9 cellular contexts compared by ENCODE assay signal in the genomic region with DNA sequence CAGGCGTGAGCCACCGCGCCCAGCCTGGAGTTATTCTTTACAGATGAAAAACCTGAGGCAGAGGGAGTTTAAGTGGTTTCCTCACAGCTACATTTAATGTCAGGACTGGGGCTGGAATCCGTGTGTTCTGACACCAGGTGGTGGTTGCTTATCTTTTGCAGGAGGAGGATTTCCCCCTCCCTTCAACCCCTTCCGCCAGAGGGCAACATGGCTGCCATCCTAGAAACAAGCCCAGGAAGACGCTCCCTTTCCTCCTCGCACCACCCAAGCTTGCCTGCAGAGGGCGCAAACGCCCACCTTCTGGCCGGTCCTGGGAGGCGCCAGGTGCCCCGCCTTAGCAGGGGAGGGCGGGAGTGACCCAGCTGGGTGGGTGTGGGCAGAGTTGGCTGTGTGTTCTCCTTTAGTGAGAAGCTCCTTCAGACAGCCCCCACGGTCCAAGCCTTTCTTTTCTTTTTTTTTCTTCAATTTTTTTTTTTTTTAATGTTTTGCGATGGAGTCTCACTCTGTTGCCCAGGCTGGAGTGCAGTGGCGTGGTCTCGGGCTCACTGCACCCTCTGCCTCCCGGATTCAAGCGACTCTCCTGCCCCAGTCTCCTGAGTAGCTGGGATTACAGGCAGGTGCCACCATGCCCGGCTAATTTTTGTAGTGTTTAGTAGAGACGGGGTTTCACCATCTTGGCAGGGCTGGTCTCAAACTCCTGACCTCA. TPM values are rescaled to one million over a fixed set of nuclear protein-coding genes. Genes with fewer than 3 reads are reported as not detected.
DNase-seq lines count a peak whose midpoint lies in the region; ATAC-seq and TF ChIP-seq lines count a peak whose summit lies in the region.
"Had no signal": no experiment of that assay in that cellular context is flagged by ENCODE, and none has a peak within 500 bp of the region (broad histone marks: within the 10 kb centered on the region; RNA-seq: fewer than 3 reads in every experiment).

No MANE protein-coding gene starts in this region.

- no peaks in the 10 kb centered on the region for H3K9me3 ChIP-seq in HAP-1
- H3K9me3 ChIP-seq in upper lobe of left lung: no peaks in the 10 kb centered on the region

- no peak overlapping the region for H3K27ac ChIP-seq in upper lobe of left lung

- H3K27me3 ChIP-seq in HAP-1 (ENCODE audit: low read depth) (peaks cover 3% of the 10 kb centered on the region; the same call in 1 of the 2 replicates), upper lobe of left lung (no peaks in the 10 kb centered on the region)

- peaks cover 2% of the 10 kb centered on the region; the same call in 1 of the 2 replicates for H3K4me1 ChIP-seq in HAP-1
- peaks cover 0 to 8% (median 4%) of the 10 kb centered on the region in 4 donors for H3K4me1 ChIP-seq in upper lobe of left lung

- TF ChIP-seq EP300 in upper lobe of left lung (IDR thresholded peaks at IDR 0.05): no peak

- CTCF ChIA-PET in activated naive CD4-positive, alpha-beta T cell treated with anti-CD3 and anti-CD28 coated beads, Interleukin-2, amount 10 ng/mL, durations not matched to agents 7 days and 5 days (lab: Charles Lee): interaction anchor here (0.7 to 2.6 kb wide), 17 partner anchors 10 to 404 kb away, joined by 3 to 24 read pairs (median 4); a partner anchor contains a TSS

- H3K4me1 Mint-ChIP-seq in activated naive CD4-positive, alpha-beta T cell treated with anti-CD3 and anti-CD28 coated beads, Interleukin-2, amount 10 ng/mL, durations not matched to agents 7 days and 5 days: peaks cover 38% of the 10 kb centered on the region
- H3K4me1 Mint-ChIP-seq in glutamatergic neuron (ENCODE audit: low read depth, unreplicated experiment): peaks cover 8% of the 10 kb centered on the region

- peaks cover 2% of the 10 kb centered on the region for H3K9me3 Mint-ChIP-seq in activated naive CD4-positive, alpha-beta T cell treated with anti-CD3 and anti-CD28 coated beads, Interleukin-2, amount 10 ng/mL, durations not matched to agents 7 days and 5 days
- peaks cover 2% of the 10 kb centered on the region for H3K9me3 Mint-ChIP-seq in glutamatergic neuron (ENCODE audit: unreplicated experiment)
- H3K9me3 Mint-ChIP-seq: T-helper 1 cell treated with Interleukin-12 subunit alpha and Interleukin-12 subunit beta and Interleukin-4 antibody, amounts not matched to agents 30 μg/mL and 1 μg/mL, for 36 hours had no signal

- peak; percentile 90 to 94 for ATAC-seq in upper lobe of left lung (ENCODE audit: low FRiP score in 2 of 2)

- peak; percentile 87 for DNase-seq in COLO829 (ENCODE audit: low spot score)
- DNase-seq in HAP-1 (ENCODE audit: low spot score in 2 of 2): peak; percentile 79 to 96
- DNase-seq in NCI-H146 (lab: John Stamatoyannopoulos, UW): peak; percentile 96
- peak; percentile 63 for DNase-seq in SKM-1 treated with dmso at 0.1 percent for 144 hours (lab: John Stamatoyannopoulos, UW; ENCODE audit: unreplicated experiment)
- peak; percentile 94 for DNase-seq in activated naive CD4-positive, alpha-beta T cell treated with anti-CD3 and anti-CD28 coated beads, Interleukin-2, amount 10 ng/mL, durations not matched to agents 7 days and 5 days
- peak; percentile 97 for DNase-seq in glutamatergic neuron
- DNase-seq in pons (ENCODE audit: low spot score): peak; percentile 76
- peak; percentile 88 to 90 for DNase-seq in upper lobe of left lung

- H3K36me3 Mint-ChIP-seq in activated naive CD4-positive, alpha-beta T cell treated with anti-CD3 and anti-CD28 coated beads, Interleukin-2, amount 10 ng/mL, durations not matched to agents 7 days and 5 days: no peaks in the 10 kb centered on the region
- no peaks in the 10 kb centered on the region for H3K36me3 Mint-ChIP-seq in glutamatergic neuron (ENCODE audit: unreplicated experiment)

- 31 to 41% methylated on average over 16 to 20 of the region's 21 CpGs for WGBS in upper lobe of left lung, 2 donors

- no peak for TF ChIP-seq POLR2A in upper lobe of left lung (IDR thresholded peaks at IDR 0.05)

- H3K27me3 Mint-ChIP-seq in activated naive CD4-positive, alpha-beta T cell treated with anti-CD3 and anti-CD28 coated beads, Interleukin-2, amount 10 ng/mL, durations not matched to agents 7 days and 5 days: peaks cover 61% of the 10 kb centered on the region
- H3K27me3 Mint-ChIP-seq in glutamatergic neuron (ENCODE audit: unreplicated experiment): peaks cover 5% of the 10 kb centered on the region

- H3K36me3 ChIP-seq in HAP-1 (replicated peaks) (no peaks in the 10 kb centered on the region), upper lobe of left lung (no peaks in the 10 kb centered on the region)

- H3K4me3 ChIP-seq in HAP-1 (no peak overlapping the region), upper lobe of left lung (no peak overlapping the region)

- TF ChIP-seq CTCF in glutamatergic neuron (IDR thresholded peaks at IDR 0.05; ENCODE audit: partially characterized antibody, unreplicated experiment) (peak; percentile 91), upper lobe of left lung (IDR thresholded peaks at IDR 0.05) (peak; percentile 40 to 85 (median 76))

- no peak overlapping the region for H3K27ac Mint-ChIP-seq in activated naive CD4-positive, alpha-beta T cell treated with anti-CD3 and anti-CD28 coated beads, Interleukin-2, amount 10 ng/mL, durations not matched to agents 7 days and 5 days
- H3K27ac Mint-ChIP-seq in glutamatergic neuron (ENCODE audit: unreplicated experiment): no peak overlapping the region
- H3K27ac Mint-ChIP-seq: T-helper 1 cell treated with Interleukin-12 subunit alpha and Interleukin-12 subunit beta and Interleukin-4 antibody, amounts not matched to agents 30 μg/mL and 1 μg/mL, for 36 hours had no signal

- no peak overlapping the region for H3K4me3 Mint-ChIP-seq in activated naive CD4-positive, alpha-beta T cell treated with anti-CD3 and anti-CD28 coated beads, Interleukin-2, amount 10 ng/mL, durations not matched to agents 7 days and 5 days
- H3K4me3 Mint-ChIP-seq in glutamatergic neuron (ENCODE audit: unreplicated experiment): no peak overlapping the region
- H3K4me3 Mint-ChIP-seq: T-helper 1 cell treated with Interleukin-12 subunit alpha and Interleukin-12 subunit beta and Interleukin-4 antibody, amounts not matched to agents 30 μg/mL and 1 μg/mL, for 36 hours had no signal

- in situ Hi-C loops in HAP-1 (cut with MboI; ENCODE audit: low sequenced_read_pairs): no loop called here

RNA-seq across cellular contexts. Expression of a gene that starts 9.9 kb away (rescaled TPM):
- total RNA-seq in glutamatergic neuron (ENCODE audit: unreplicated experiment) (86.0 TPM), upper lobe of left lung (10 to 100 TPM in 5 of 6 donors, 1 to 10 TPM in 1; 6.3 to 19.4 (median 13.6) TPM)

RNA-seq across cellular contexts. Expression of a gene that starts 36.9 kb away (rescaled TPM):
- total RNA-seq in glutamatergic neuron (ENCODE audit: unreplicated experiment) (19.0 TPM), upper lobe of left lung (under 1 TPM in 2 of 6 donors, not detected in 4; 0.34 TPM)

Comparison
In these comparisons a context has a peak if more than half of its experiments do, and no peak if none do; other contexts are left out.
1. RNA of a gene that starts 36.9 kb away (total RNA-seq): 19.0 TPM in glutamatergic neuron (single experiment); 0.34 TPM in upper lobe of left lung; every median in the first group is over 10 times any median in the second.
2. Peak in every context shown above with its lines, with median percentiles within 50 percentile points of each other: DNase-seq.